ENCODE assay signal across 1 cellular context in the genomic region with DNA sequence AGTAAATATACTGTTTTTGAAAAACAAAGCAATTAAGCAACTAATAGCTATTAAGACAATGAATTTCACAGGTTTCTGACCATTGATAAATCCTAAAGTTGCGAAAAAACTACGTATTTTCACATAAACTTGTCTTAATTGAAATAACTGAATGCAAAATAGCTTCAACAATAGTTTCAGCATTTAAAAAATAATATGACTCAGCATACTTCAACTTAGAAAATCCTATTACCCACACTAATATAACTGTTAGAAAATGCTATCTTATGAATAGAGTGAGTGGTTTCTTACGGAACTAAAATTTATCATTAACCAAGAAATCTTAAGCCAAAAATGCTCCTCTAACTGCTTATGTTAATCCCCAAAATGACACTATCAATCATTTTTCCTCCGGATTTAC.
TF ChIP-seq lines count a peak whose summit lies in the region.

No MANE protein-coding gene starts in this region.

TF ChIP-seq in GM23338, 12 proteins besides CTCF, POLR2A, EP300 and RAD21 (continued from another document):
- TF ChIP-seq, protein P1, sequence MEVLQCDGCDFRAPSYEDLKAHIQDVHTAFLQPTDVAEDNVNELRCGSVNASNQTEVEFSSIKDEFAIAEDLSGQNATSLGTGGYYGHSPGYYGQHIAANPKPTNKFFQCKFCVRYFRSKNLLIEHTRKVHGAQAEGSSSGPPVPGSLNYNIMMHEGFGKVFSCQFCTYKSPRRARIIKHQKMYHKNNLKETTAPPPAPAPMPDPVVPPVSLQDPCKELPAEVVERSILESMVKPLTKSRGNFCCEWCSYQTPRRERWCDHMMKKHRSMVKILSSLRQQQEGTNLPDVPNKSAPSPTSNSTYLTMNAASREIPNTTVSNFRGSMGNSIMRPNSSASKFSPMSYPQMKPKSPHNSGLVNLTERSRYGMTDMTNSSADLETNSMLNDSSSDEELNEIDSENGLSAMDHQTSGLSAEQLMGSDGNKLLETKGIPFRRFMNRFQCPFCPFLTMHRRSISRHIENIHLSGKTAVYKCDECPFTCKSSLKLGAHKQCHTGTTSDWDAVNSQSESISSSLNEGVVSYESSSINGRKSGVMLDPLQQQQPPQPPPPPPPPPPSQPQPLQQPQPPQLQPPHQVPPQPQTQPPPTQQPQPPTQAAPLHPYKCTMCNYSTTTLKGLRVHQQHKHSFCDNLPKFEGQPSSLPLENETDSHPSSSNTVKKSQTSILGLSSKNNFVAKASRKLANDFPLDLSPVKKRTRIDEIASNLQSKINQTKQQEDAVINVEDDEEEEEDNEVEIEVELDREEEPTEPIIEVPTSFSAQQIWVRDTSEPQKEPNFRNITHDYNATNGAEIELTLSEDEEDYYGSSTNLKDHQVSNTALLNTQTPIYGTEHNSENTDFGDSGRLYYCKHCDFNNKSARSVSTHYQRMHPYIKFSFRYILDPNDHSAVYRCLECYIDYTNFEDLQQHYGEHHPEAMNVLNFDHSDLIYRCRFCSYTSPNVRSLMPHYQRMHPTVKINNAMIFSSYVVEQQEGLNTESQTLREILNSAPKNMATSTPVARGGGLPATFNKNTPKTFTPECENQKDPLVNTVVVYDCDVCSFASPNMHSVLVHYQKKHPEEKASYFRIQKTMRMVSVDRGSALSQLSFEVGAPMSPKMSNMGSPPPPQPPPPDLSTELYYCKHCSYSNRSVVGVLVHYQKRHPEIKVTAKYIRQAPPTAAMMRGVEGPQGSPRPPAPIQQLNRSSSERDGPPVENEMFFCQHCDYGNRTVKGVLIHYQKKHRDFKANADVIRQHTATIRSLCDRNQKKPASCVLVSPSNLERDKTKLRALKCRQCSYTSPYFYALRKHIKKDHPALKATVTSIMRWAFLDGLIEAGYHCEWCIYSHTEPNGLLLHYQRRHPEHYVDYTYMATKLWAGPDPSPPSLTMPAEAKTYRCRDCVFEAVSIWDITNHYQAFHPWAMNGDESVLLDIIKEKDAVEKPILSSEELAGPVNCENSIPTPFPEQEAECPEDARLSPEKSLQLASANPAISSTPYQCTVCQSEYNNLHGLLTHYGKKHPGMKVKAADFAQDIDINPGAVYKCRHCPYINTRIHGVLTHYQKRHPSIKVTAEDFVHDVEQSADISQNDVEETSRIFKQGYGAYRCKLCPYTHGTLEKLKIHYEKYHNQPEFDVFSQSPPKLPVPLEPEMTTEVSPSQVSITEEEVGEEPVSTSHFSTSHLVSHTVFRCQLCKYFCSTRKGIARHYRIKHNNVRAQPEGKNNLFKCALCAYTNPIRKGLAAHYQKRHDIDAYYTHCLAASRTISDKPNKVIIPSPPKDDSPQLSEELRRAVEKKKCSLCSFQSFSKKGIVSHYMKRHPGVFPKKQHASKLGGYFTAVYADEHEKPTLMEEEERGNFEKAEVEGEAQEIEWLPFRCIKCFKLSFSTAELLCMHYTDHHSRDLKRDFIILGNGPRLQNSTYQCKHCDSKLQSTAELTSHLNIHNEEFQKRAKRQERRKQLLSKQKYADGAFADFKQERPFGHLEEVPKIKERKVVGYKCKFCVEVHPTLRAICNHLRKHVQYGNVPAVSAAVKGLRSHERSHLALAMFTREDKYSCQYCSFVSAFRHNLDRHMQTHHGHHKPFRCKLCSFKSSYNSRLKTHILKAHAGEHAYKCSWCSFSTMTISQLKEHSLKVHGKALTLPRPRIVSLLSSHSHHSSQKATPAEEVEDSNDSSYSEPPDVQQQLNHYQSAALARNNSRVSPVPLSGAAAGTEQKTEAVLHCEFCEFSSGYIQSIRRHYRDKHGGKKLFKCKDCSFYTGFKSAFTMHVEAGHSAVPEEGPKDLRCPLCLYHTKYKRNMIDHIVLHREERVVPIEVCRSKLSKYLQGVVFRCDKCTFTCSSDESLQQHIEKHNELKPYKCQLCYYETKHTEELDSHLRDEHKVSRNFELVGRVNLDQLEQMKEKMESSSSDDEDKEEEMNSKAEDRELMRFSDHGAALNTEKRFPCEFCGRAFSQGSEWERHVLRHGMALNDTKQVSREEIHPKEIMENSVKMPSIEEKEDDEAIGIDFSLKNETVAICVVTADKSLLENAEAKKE (CRISPR knock-in tag; IDR thresholded peaks at IDR 0.05): no peak
- TF ChIP-seq EZH2phosphoT487 (IDR thresholded peaks at IDR 0.05; ENCODE audit: unreplicated experiment): no peak
- TF ChIP-seq JUNB (IDR thresholded peaks at IDR 0.05; ENCODE audit: unreplicated experiment): no peak
- no peak for TF ChIP-seq EZH2 (IDR thresholded peaks at IDR 0.05; ENCODE audit: low read depth, unreplicated experiment)
- no peak for TF ChIP-seq ZNF331 (CRISPR knock-in tag; IDR thresholded peaks at IDR 0.05; ENCODE audit: low read depth)
- no peak for TF ChIP-seq CREB1 (CRISPR knock-in tag; IDR thresholded peaks at IDR 0.05; ENCODE audit: low read depth)
- no peak for TF ChIP-seq POLR2AphosphoS5 (IDR thresholded peaks at IDR 0.05; ENCODE audit: low read depth)
- TF ChIP-seq, protein P2, sequence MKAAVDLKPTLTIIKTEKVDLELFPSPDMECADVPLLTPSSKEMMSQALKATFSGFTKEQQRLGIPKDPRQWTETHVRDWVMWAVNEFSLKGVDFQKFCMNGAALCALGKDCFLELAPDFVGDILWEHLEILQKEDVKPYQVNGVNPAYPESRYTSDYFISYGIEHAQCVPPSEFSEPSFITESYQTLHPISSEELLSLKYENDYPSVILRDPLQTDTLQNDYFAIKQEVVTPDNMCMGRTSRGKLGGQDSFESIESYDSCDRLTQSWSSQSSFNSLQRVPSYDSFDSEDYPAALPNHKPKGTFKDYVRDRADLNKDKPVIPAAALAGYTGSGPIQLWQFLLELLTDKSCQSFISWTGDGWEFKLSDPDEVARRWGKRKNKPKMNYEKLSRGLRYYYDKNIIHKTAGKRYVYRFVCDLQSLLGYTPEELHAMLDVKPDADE (IDR thresholded peaks at IDR 0.05): no peak
- no peak for TF ChIP-seq ZNF114 (CRISPR knock-in tag; IDR thresholded peaks at IDR 0.05)
- TF ChIP-seq, protein P3, sequence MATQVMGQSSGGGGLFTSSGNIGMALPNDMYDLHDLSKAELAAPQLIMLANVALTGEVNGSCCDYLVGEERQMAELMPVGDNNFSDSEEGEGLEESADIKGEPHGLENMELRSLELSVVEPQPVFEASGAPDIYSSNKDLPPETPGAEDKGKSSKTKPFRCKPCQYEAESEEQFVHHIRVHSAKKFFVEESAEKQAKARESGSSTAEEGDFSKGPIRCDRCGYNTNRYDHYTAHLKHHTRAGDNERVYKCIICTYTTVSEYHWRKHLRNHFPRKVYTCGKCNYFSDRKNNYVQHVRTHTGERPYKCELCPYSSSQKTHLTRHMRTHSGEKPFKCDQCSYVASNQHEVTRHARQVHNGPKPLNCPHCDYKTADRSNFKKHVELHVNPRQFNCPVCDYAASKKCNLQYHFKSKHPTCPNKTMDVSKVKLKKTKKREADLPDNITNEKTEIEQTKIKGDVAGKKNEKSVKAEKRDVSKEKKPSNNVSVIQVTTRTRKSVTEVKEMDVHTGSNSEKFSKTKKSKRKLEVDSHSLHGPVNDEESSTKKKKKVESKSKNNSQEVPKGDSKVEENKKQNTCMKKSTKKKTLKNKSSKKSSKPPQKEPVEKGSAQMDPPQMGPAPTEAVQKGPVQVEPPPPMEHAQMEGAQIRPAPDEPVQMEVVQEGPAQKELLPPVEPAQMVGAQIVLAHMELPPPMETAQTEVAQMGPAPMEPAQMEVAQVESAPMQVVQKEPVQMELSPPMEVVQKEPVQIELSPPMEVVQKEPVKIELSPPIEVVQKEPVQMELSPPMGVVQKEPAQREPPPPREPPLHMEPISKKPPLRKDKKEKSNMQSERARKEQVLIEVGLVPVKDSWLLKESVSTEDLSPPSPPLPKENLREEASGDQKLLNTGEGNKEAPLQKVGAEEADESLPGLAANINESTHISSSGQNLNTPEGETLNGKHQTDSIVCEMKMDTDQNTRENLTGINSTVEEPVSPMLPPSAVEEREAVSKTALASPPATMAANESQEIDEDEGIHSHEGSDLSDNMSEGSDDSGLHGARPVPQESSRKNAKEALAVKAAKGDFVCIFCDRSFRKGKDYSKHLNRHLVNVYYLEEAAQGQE (IDR thresholded peaks at IDR 0.05; ENCODE audit: unreplicated experiment): no peak
TF ChIP-seq in GM23338: peak in this region for 0.
